ENCODE assay signal across 8 cellular contexts in genomic region chr3:15805756-15806266, GRCh38. TPM values are rescaled to one million over a fixed set of nuclear protein-coding genes. Genes with fewer than 3 reads are reported as not detected.
A peak's percentile ranks its signal among the peaks of the same experiment; 100 is the strongest.
DNase-seq lines count a peak whose midpoint lies in the region; ATAC-seq, FAIRE-seq and TF ChIP-seq lines count a peak whose summit lies in the region.

No MANE protein-coding gene starts in this region.

- no peaks in the 10 kb centered on the region for H4K20me1 ChIP-seq in GM12878 (ENCODE audit: control insufficient read depth, insufficient read depth)

- peak; percentile 76 for FAIRE-seq in GM12878 (lab: Jason Lieb, UNC)

- H3K27ac ChIP-seq in GM12878 (ENCODE audit: control insufficient read depth, insufficient read depth), result peak overlapping the region; percentile 84
- H3K27ac ChIP-seq in spleen, result peak overlapping the region in 6 of 8 donors; percentile 17 to 58 (median 50)
- no peak overlapping the region for H3K27ac ChIP-seq in testis

- peaks cover 4% of the 10 kb centered on the region; the same call in 2 of the 3 replicates for H3K9me3 ChIP-seq in GM12878 (replicated peaks; ENCODE audit: control insufficient read depth, insufficient read depth, low read length)
- H3K9me3 ChIP-seq in spleen, result no peaks in the 10 kb centered on the region
- H3K9me3 ChIP-seq in testis, result no peaks in the 10 kb centered on the region

- peaks cover 75% of the 10 kb centered on the region for H3K4me1 ChIP-seq in GM12878 (ENCODE audit: control insufficient read depth, insufficient read depth, low read length)
- peaks cover 0 to 61% (median 27%) of the 10 kb centered on the region in 6 donors for H3K4me1 ChIP-seq in spleen
- H3K4me1 ChIP-seq in testis, result peaks cover 6% of the 10 kb centered on the region

- SMC1A ChIA-PET in GM12878 (lab: Charles Lee; ENCODE audit: uncharacterized antibody, unreplicated experiment), result interaction anchor here (0.9 to 9.4 kb wide), 21 partner anchors 9 to 862 kb away, joined by 3 to 362 read pairs (median 5); partner anchors contain the start of gene ANKRD28

- no peak for TF ChIP-seq POLR2A in GM12878 (IDR thresholded peaks at IDR 0.05; ENCODE audit: low read depth, low read length)
- TF ChIP-seq POLR2A in spleen (IDR thresholded peaks at IDR 0.05), result no peak
- TF ChIP-seq POLR2A in testis (IDR thresholded peaks at IDR 0.05), result no peak

- intact Hi-C loops in GM12878 (cut with micrococcal nuclease; ENCODE audit: unreplicated experiment), result loop anchor here (1.0 to 5.0 kb wide), 3 partner anchors 37 to 604 kb away; no protein-coding TSS in a partner anchor
- intact Hi-C loops in spleen (cut with DNase I; ENCODE audit: low total_unique reads), result no loop called here
- intact Hi-C loops in testis (cut with DNase I; ENCODE audit: low total_unique reads), result no loop called here

- H3K36me3 ChIP-seq in GM12878 (ENCODE audit: control insufficient read depth in 2 of 2, insufficient read depth in 2 of 2, low read length in 1 of 2) (no peaks in the 10 kb centered on the region), spleen (no peaks in the 10 kb centered on the region), testis (ENCODE audit: low read depth, missing control alignments) (no peaks in the 10 kb centered on the region)

- POLR2A ChIA-PET in GM12878 (lab: Charles Lee), result interaction anchor here (0.6 to 3.5 kb wide), 11 partner anchors 9 to 705 kb away, joined by 3 to 29 read pairs (median 5); partner anchors contain the start of genes ANKRD28 and SH3BP5

- peak; percentile 96 to 99 for TF ChIP-seq EP300 in GM12878 (IDR thresholded peaks at IDR 0.05; ENCODE audit: borderline replicate concordance in 1 of 2, control insufficient read depth in 1 of 2, low read depth in 2 of 2, low read length in 2 of 2)

- H2AFZ ChIP-seq in GM12878 (ENCODE audit: control insufficient read depth, low read depth, low read length), result no peak overlapping the region

- 1% methylated on average over 7 of the region's 7 CpGs for WGBS in GM12878 (ENCODE audit: insufficient coverage, insufficient replicate concordance, low lambda C conversion rate, missing lambda C conversion rate)
- 39 to 45% (median 43%) methylated on average over 7 of the region's 7 CpGs for WGBS in spleen, 5 donors
- WGBS in testis, 2 donors, result 70 to 79% methylated on average over 7 of the region's 7 CpGs

- H3K4me3 ChIP-seq in GM12878 (peak overlapping the region; percentile 49), spleen (no peak overlapping the region), testis (no peak overlapping the region)

- no TSS peak for BruUV-seq in GM12878 (replicated peaks; lab: Mats Ljungman, UMichigan)

- CTCF ChIA-PET in GM12878 (lab: Yijun Ruan, JAX), result interaction anchor here (0.8 to 9.8 kb wide), 11 partner anchors 9 to 198 kb away, joined by 3 to 288 read pairs (median 5); partner anchors contain the start of gene ANKRD28

- DNase-seq in GM04504 (ENCODE audit: low read depth), result peak; percentile 35
- DNase-seq in HS-5 (ENCODE audit: low read depth), result peak; percentile 75
- DNase-seq in GM12878 (ENCODE audit: low read depth, low spot score), result peak; percentile 89
- DNase-seq in spleen, result no peak
- DNase-seq in stimulated activated CD4-positive, alpha-beta T cell treated with anti-CD3 and anti-CD28 coated beads, Interleukin-4, amount 100 ng/mL, for 1 hour, result no peak
- no peak for DNase-seq in testis
- no peak for DNase-seq in DMS53 treated with DMSO at 0.1 percent for 48 hours (lab: John Stamatoyannopoulos, UW; ENCODE audit: unreplicated experiment)

- peak overlapping the region; percentile 40 for H3K4me2 ChIP-seq in GM12878 (ENCODE audit: control insufficient read depth, insufficient read depth)

- TF ChIP-seq CTCF in GM12878 (IDR thresholded peaks at IDR 0.05 in 2 of 3, conservative IDR thresholded peaks at IDR 0.05 in 1 of 3; ENCODE audit: control insufficient read depth in 2 of 3, extremely low read depth in 1 of 3, insufficient read depth in 1 of 3, low read depth in 3 of 3, low read length in 3 of 3) (no peak; a peak in 1 of 6 replicates), spleen (IDR thresholded peaks at IDR 0.05 in 8 of 11, conservative IDR thresholded peaks at IDR 0.05 in 3 of 11) (no peak), testis (IDR thresholded peaks at IDR 0.05) (no peak)

- ATAC-seq in GM21515 (IDR thresholded peaks at IDR 0.05; ENCODE audit: unreplicated experiment) (peak; percentile 77), GM12878 (peak; percentile 71)

- in situ Hi-C loops in GM12878 (cut with MboI), result loop anchor here (5.0 to 10.0 kb wide), 3 partner anchors 169 to 601 kb away; partner anchors contain the start of gene CAPN7

- H3K27me3 ChIP-seq in GM12878 (replicated peaks in 1 of 2; ENCODE audit: control insufficient read depth in 2 of 2, insufficient read depth in 2 of 2, low read length in 1 of 2), result no peaks in the 10 kb centered on the region
- no peaks in the 10 kb centered on the region for H3K27me3 ChIP-seq in spleen (replicated peaks in 1 of 7)
- H3K27me3 ChIP-seq in testis, result no peaks in the 10 kb centered on the region

- no peak for TF ChIP-seq RAD21 in GM12878 (IDR thresholded peaks at IDR 0.05; ENCODE audit: insufficient read depth, low read depth, low read length)

- H3K9ac ChIP-seq in GM12878 (ENCODE audit: control insufficient read depth, insufficient read depth, low read length), result peak overlapping the region; percentile 47; the same call in 1 of the 2 replicates

- RAD21 ChIA-PET in GM12878 (lab: Charles Lee; ENCODE audit: unreplicated experiment), result interaction anchor here (0.6 to 9.6 kb wide), 18 partner anchors 6 to 249 kb away, joined by 3 to 248 read pairs (median 5); partner anchors contain the start of genes ANKRD28, BTD and HACL1

- peaks cover 67% of the 10 kb centered on the region for H3K79me2 ChIP-seq in GM12878 (ENCODE audit: control insufficient read depth, insufficient read depth, low read length)

TF ChIP-seq in GM12878, 131 proteins besides CTCF, POLR2A, EP300 and RAD21 (continues in another document):
- TF ChIP-seq MTA2 (IDR thresholded peaks at IDR 0.05; ENCODE audit: low read depth) (peak; percentile 98), FOXM1 (IDR thresholded peaks at IDR 0.05; ENCODE audit: low read depth, low read length) (peak; percentile 100), HCFC1 (IDR thresholded peaks at IDR 0.05; ENCODE audit: low read length) (no peak), CHD2 (IDR thresholded peaks at IDR 0.05; ENCODE audit: borderline replicate concordance, low read depth, low read length) (no peak), IRF3 (IDR thresholded peaks at IDR 0.05) (no peak)
- TF ChIP-seq, protein P1, sequence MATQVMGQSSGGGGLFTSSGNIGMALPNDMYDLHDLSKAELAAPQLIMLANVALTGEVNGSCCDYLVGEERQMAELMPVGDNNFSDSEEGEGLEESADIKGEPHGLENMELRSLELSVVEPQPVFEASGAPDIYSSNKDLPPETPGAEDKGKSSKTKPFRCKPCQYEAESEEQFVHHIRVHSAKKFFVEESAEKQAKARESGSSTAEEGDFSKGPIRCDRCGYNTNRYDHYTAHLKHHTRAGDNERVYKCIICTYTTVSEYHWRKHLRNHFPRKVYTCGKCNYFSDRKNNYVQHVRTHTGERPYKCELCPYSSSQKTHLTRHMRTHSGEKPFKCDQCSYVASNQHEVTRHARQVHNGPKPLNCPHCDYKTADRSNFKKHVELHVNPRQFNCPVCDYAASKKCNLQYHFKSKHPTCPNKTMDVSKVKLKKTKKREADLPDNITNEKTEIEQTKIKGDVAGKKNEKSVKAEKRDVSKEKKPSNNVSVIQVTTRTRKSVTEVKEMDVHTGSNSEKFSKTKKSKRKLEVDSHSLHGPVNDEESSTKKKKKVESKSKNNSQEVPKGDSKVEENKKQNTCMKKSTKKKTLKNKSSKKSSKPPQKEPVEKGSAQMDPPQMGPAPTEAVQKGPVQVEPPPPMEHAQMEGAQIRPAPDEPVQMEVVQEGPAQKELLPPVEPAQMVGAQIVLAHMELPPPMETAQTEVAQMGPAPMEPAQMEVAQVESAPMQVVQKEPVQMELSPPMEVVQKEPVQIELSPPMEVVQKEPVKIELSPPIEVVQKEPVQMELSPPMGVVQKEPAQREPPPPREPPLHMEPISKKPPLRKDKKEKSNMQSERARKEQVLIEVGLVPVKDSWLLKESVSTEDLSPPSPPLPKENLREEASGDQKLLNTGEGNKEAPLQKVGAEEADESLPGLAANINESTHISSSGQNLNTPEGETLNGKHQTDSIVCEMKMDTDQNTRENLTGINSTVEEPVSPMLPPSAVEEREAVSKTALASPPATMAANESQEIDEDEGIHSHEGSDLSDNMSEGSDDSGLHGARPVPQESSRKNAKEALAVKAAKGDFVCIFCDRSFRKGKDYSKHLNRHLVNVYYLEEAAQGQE (IDR thresholded peaks at IDR 0.05; ENCODE audit: low read depth, low read length), result no peak

RNA-seq across cellular contexts. Expression of gene ANKRD28, which starts 8.0 kb away (rescaled TPM):
- 532 and 544 TPM in 2 replicates for total RNA-seq in GM12878 (2013; cell fraction: nucleolus; rRNA removed)
- 48.9 and 58.5 TPM in 2 replicates for total RNA-seq in GM12878 (2014; rRNA removed)
- 58.9 and 65.4 TPM in 2 replicates for total RNA-seq in GM12878 (2014; rRNA removed; fragmentation: Illumina TruSeq; extraction: Trizol)
- 51.9 and 55.4 TPM in 2 replicates for total RNA-seq in GM12878 (2021)
- 24.0 TPM for polyA plus RNA-seq in GM12878 (2011; ENCODE audit: low read depth)
- 105 and 132 TPM in 2 replicates for polyA plus RNA-seq in GM12878 (2011; rRNA removed)
- polyA plus RNA-seq in GM12878 (2011; cell fraction: cytosol; rRNA removed), result 45.9 and 56.4 TPM in 2 replicates
- polyA plus RNA-seq in GM12878 (2011; cell fraction: nucleus; rRNA removed), result 158 and 206 TPM in 2 replicates
- polyA plus RNA-seq in GM12878 (2012), result 24.5 and 30.8 TPM in 2 replicates
- polyA plus RNA-seq in GM12878 (2014; fragmentation: Illumina TruSeq; extraction: Trizol), result 42.3 and 50.2 TPM in 2 replicates
- polyA plus RNA-seq in GM12878 (2014; fragmentation: Nextera tagmentation; extraction: Ambion mirVana), result 10 to 100 TPM; 12.3 to 13.7 TPM
- 34.3 and 36.2 TPM in 2 replicates for polyA plus RNA-seq in GM12878 (2014; rRNA removed)
- polyA plus RNA-seq in GM12878 (2016; fragmentation: Nextera tagmentation; extraction: Ambion mirVana), result 10 to 100 TPM; 11.2 to 20.6 TPM
- 171 and 281 TPM in 2 replicates for polyA minus RNA-seq in GM12878 (2011; rRNA and poly(A)+ RNA removed)
- polyA minus RNA-seq in GM12878 (2011; cell fraction: cytosol; rRNA and poly(A)+ RNA removed), result 37.0 and 48.7 TPM in 2 replicates
- polyA minus RNA-seq in GM12878 (2011; cell fraction: nucleus; rRNA and poly(A)+ RNA removed), result 142 and 203 TPM in 2 replicates
- total RNA-seq in spleen, result 10 to 100 TPM; 36.0 to 68.6 (median 49.9) TPM
- 1 to 10 TPM; 5.3 to 8.2 (median 5.7) TPM for polyA plus RNA-seq in spleen
- total RNA-seq in testis, result 10 to 100 TPM; 93.8 to 96.3 TPM
- polyA plus RNA-seq in testis (ENCODE audit: insufficient read depth, low read depth, low replicate concordance), result 82.8 TPM

Comparison
In these comparisons a context has a peak if more than half of its experiments do, and no peak if none do; other contexts are left out.
1. DNase-seq: peak in GM04504 (single experiment), HS-5 (single experiment) and GM12878 (single experiment); none in spleen (single experiment), stimulated activated CD4-positive, alpha-beta T cell treated with anti-CD3 and anti-CD28 coated beads, Interleukin-4, amount 100 ng/mL, for 1 hour (single experiment), testis (single experiment) and DMS53 treated with DMSO at 0.1 percent for 48 hours (single experiment).
2. H3K27ac ChIP-seq: peak in GM12878 (single experiment) and spleen (6 of 8); none in testis (0 of 2).